ENCODE assay signal across 24 cellular contexts in the genomic region with DNA sequence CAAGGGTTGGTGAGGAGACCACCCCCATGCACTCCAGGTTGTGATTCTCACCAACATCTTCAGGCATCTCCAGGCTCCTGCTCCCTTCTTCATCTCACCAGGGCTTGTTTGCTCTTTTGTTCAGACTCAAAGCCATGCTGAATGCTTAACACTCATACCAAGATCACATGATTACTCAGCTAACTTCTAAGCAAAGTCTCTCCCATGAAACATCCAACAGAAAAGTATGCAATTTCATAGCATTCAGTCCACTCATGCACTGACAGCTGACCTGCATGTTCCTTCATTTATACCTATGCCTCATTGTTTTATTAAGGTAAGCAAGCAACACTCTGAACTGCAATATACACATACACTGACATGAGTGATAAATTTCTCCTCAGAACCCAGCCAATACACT.
"Had no signal": no experiment of that assay in that cellular context is flagged by ENCODE, and none has a peak within 500 bp of the region (broad histone marks: within the 10 kb centered on the region; RNA-seq: fewer than 3 reads in every experiment).

No MANE protein-coding gene starts in this region.

- H3K4me3 ChIP-seq: pancreas, right lobe of liver, skin epidermis, tibial nerve, uterus had no signal

- H3K4me1 ChIP-seq: pancreas, right lobe of liver, tibial nerve, uterus had no signal

- H3K4me1 Mint-ChIP-seq: activated CD4-positive, alpha-beta memory T cell treated with anti-CD3 and anti-CD28 coated beads, Interleukin-2, amount 10 ng/mL, durations not matched to agents 7 days and 5 days; activated CD4-positive, alpha-beta T cell treated with anti-CD3 and anti-CD28 coated beads, Interleukin-2, amount 10 ng/mL, durations not matched to agents 24 days and 14 days; activated naive CD4-positive, alpha-beta T cell treated with anti-CD3 and anti-CD28 coated beads, Interleukin-2, amount 10 ng/mL, durations not matched to agents 7 days and 5 days; brain; memory B cell; nephron; stimulated activated naive CD8-positive, alpha-beta T cell treated with anti-CD3 and anti-CD28 coated beads, Interleukin-15, amount 100 ng/mL, for 72 hours; T-helper 17 cell had no signal

- H3K27ac ChIP-seq: neutrophil, pancreas, right lobe of liver, skin epidermis, tibial nerve, uterus had no signal

- H3K9me3 ChIP-seq: neutrophil, pancreas, right lobe of liver, uterus had no signal

- H3K4me3 Mint-ChIP-seq: activated CD4-positive, alpha-beta memory T cell treated with anti-CD3 and anti-CD28 coated beads, Interleukin-2, amount 10 ng/mL, durations not matched to agents 7 days and 5 days; activated CD4-positive, alpha-beta T cell treated with anti-CD3 and anti-CD28 coated beads, Interleukin-2, amount 10 ng/mL, durations not matched to agents 24 days and 14 days; activated naive CD4-positive, alpha-beta T cell treated with anti-CD3 and anti-CD28 coated beads, Interleukin-2, amount 10 ng/mL, durations not matched to agents 7 days and 5 days; brain; effector memory CD8-positive, alpha-beta T cell; memory B cell; nephron; stimulated activated naive CD8-positive, alpha-beta T cell treated with anti-CD3 and anti-CD28 coated beads, Interleukin-15, amount 100 ng/mL, for 72 hours; T-helper 17 cell had no signal

- H3K27me3 ChIP-seq: pancreas, right lobe of liver, tibial nerve, uterus had no signal

- DNase-seq: activated CD4-positive, alpha-beta memory T cell treated with anti-CD3 and anti-CD28 coated beads, Interleukin-2, amount 10 ng/mL, durations not matched to agents 7 days and 5 days; activated CD4-positive, alpha-beta T cell treated with anti-CD3 and anti-CD28 coated beads, Interleukin-2, amount 10 ng/mL, durations not matched to agents 24 days and 14 days; activated CD4-positive, CD25-positive, alpha-beta regulatory T cell; activated effector memory CD4-positive, alpha-beta T cell treated with anti-CD3 and anti-CD28 coated beads, Interleukin-2, amount 50 U/mL, for 16 hours; activated naive CD4-positive, alpha-beta T cell treated with anti-CD3 and anti-CD28 coated beads, Interleukin-2, amount 10 ng/mL, durations not matched to agents 7 days and 5 days; activated T-cell treated with anti-CD3 and anti-CD28 coated beads for 4 hours; anterior cingulate cortex; central memory CD4-positive, alpha-beta T cell; effector memory CD8-positive, alpha-beta T cell; kidney; left ventricle myocardium superior; pancreas; right lobe of liver; stimulated activated CD4-positive, alpha-beta T cell treated with anti-CD3 and anti-CD28 coated beads, Interleukin-1b, Interleukin-23, amount 100 ng/mL, for 48 hours; stimulated activated naive CD8-positive, alpha-beta T cell treated with anti-CD3 and anti-CD28 coated beads, Interleukin-15, amount 100 ng/mL, for 72 hours; SW 1271; T-helper 17 cell; uterus had no signal

- H3K36me3 Mint-ChIP-seq: activated naive CD4-positive, alpha-beta T cell treated with anti-CD3 and anti-CD28 coated beads, Interleukin-2, amount 10 ng/mL, durations not matched to agents 7 days and 5 days; memory B cell had no signal

- H3K27me3 Mint-ChIP-seq: activated naive CD4-positive, alpha-beta T cell treated with anti-CD3 and anti-CD28 coated beads, Interleukin-2, amount 10 ng/mL, durations not matched to agents 7 days and 5 days; brain had no signal

- H3K36me3 ChIP-seq: neutrophil, pancreas, right lobe of liver, uterus had no signal

- H3K27ac Mint-ChIP-seq: activated CD4-positive, alpha-beta memory T cell treated with anti-CD3 and anti-CD28 coated beads, Interleukin-2, amount 10 ng/mL, durations not matched to agents 7 days and 5 days; activated CD4-positive, alpha-beta T cell treated with anti-CD3 and anti-CD28 coated beads, Interleukin-2, amount 10 ng/mL, durations not matched to agents 24 days and 14 days; activated naive CD4-positive, alpha-beta T cell treated with anti-CD3 and anti-CD28 coated beads, Interleukin-2, amount 10 ng/mL, durations not matched to agents 7 days and 5 days; brain; effector memory CD8-positive, alpha-beta T cell; memory B cell; nephron; stimulated activated naive CD8-positive, alpha-beta T cell treated with anti-CD3 and anti-CD28 coated beads, Interleukin-15, amount 100 ng/mL, for 72 hours; T-helper 17 cell had no signal

- H3K9me3 Mint-ChIP-seq: activated CD4-positive, alpha-beta memory T cell treated with anti-CD3 and anti-CD28 coated beads, Interleukin-2, amount 10 ng/mL, durations not matched to agents 7 days and 5 days; activated CD4-positive, alpha-beta T cell treated with anti-CD3 and anti-CD28 coated beads, Interleukin-2, amount 10 ng/mL, durations not matched to agents 24 days and 14 days; activated naive CD4-positive, alpha-beta T cell treated with anti-CD3 and anti-CD28 coated beads, Interleukin-2, amount 10 ng/mL, durations not matched to agents 7 days and 5 days; effector memory CD8-positive, alpha-beta T cell; memory B cell; nephron; stimulated activated naive CD8-positive, alpha-beta T cell treated with anti-CD3 and anti-CD28 coated beads, Interleukin-15, amount 100 ng/mL, for 72 hours had no signal

- ATAC-seq: effector memory CD8-positive, alpha-beta T cell; left ventricle myocardium superior; pancreas; right lobe of liver; stimulated activated naive CD8-positive, alpha-beta T cell treated with anti-CD3 and anti-CD28 coated beads, Interleukin-15, amount 100 ng/mL, for 72 hours; T-helper 17 cell had no signal
